Comparison of ENCODE assay signal across 9 cellular contexts in genomic region chr11:48107188-48107704, GRCh38.
DNase-seq lines count a peak whose midpoint lies in the region; ATAC-seq and TF ChIP-seq lines count a peak whose summit lies in the region.
"Had no signal": no experiment of that assay in that cellular context is flagged by ENCODE, and none has a peak within 500 bp of the region (broad histone marks: within the 10 kb centered on the region; RNA-seq: fewer than 3 reads in every experiment).

No MANE protein-coding gene starts in this region.

- H3K4me1 ChIP-seq in left lung = peaks cover 8 to 56% of the 10 kb centered on the region in 2 donors

- H3K27ac ChIP-seq in left lung = peak overlapping the region in 1 of 2 donors; percentile 21

- DNase-seq in NAMALWA (ENCODE audit: low spot score) (peak; percentile 75), astrocyte of the hippocampus (ENCODE audit: low read depth, low spot score) (peak; percentile 55), left lung (no peak), DMS53 treated with DMSO at 0.1 percent for 48 hours (lab: John Stamatoyannopoulos, UW; ENCODE audit: unreplicated experiment) (no peak), HEK293T (ENCODE audit: extremely low spot score) (no peak)
- DNase-seq in stimulated activated CD8-positive, alpha-beta memory T cell treated with anti-CD3 and anti-CD28 coated beads, Interleukin-2, amount 100 ng/mL, for 48 hours (ENCODE audit: low read depth in 2 of 2) = peak; percentile 24 to 34

- intact Hi-C loops in left lung (cut with DNase I) = loop anchor here in 1 of 2 donors (10.0 kb wide), 1 partner anchor 172 kb away; no protein-coding TSS in a partner anchor

- H3K27me3 ChIP-seq in left lung = no peaks in the 10 kb centered on the region

- CTCF ChIA-PET in HEK293T (lab: Yijun Ruan, JAX) = interaction anchor here (0.7 to 3.8 kb wide), 5 partner anchors 8 to 388 kb away, joined by 3 to 22 read pairs (median 4); no protein-coding TSS in a partner anchor

- TF ChIP-seq CTCF in left lung (IDR thresholded peaks at IDR 0.05) = no peak

- no peaks in the 10 kb centered on the region for H3K9me3 ChIP-seq in left lung

- H3K4me3 ChIP-seq in left lung = no peak overlapping the region

- POLR2A ChIA-PET in HEK293T (lab: Yijun Ruan, JAX) = no interaction called here

- peaks cover 0 to under 1% of the 10 kb centered on the region in 2 donors for H3K36me3 ChIP-seq in left lung

- ATAC-seq in GM18520 (IDR thresholded peaks at IDR 0.05; ENCODE audit: unreplicated experiment) (peak; percentile 91), HG02588 (IDR thresholded peaks at IDR 0.05; ENCODE audit: unreplicated experiment) (peak; percentile 94), left lung (no peak)
- ATAC-seq: left colon had no signal

TF ChIP-seq in HEK293T, 16 proteins besides CTCF, POLR2A, EP300 and RAD21:
- TF ChIP-seq FOXK2 (IDR thresholded peaks at IDR 0.05) (no peak), HDGF (IDR thresholded peaks at IDR 0.05; ENCODE audit: borderline replicate concordance) (no peak), SUZ12 (IDR thresholded peaks at IDR 0.05) (no peak), SP1 (IDR thresholded peaks at IDR 0.05) (no peak), ZNF384 (IDR thresholded peaks at IDR 0.05) (no peak), CTBP1 (IDR thresholded peaks at IDR 0.05; ENCODE audit: borderline replicate concordance) (no peak), ARNT (IDR thresholded peaks at IDR 0.05) (no peak), ELF4 (IDR thresholded peaks at IDR 0.05) (no peak), PKNOX1 (IDR thresholded peaks at IDR 0.05) (no peak)
TF ChIP-seq in HEK293T: peak in this region for 0.

Comparison
In these comparisons a context has a peak if more than half of its experiments do, and no peak if none do; other contexts are left out.
1. DNase-seq: peak in NAMALWA (single experiment), astrocyte of the hippocampus (single experiment) and stimulated activated CD8-positive, alpha-beta memory T cell treated with anti-CD3 and anti-CD28 coated beads, Interleukin-2, amount 100 ng/mL, for 48 hours (2 of 2); none in left lung (0 of 2), DMS53 treated with DMSO at 0.1 percent for 48 hours (single experiment) and HEK293T (single experiment).